ENCODE assay signal across 17 cellular contexts in the genomic region with DNA sequence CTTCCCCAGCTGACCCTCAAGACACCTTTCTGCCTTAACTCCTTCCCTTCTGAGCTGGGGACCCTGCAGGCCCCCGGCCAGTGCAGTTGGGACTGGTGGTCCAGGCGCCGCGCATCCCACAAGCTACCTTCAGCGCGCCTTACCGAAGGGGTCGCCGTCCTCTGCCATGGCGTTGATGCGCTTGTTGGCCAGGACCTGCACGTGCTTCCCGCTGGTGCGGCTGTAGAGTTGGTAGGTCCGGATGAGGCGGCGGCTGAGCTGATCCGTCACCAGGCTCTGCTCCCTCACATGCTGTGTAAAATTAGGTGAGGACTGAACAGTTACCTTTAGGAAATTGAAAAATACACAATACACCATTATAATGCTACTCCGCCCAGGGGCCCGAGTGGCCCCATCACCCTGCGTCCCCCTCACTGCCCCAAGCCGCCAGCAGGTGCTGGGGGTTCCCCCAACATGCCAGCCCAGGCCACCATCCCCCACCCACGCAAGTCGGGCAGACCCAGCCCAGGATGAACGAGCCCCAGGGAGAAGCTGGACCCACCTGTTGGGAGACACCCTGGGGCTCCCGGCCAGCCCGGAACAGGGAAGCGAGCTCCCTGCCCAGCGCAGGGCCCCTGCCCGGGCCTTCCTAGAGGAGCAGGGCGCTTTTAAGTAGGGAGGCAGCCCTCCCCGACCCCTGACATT. TPM values are rescaled to one million over a fixed set of nuclear protein-coding genes. Genes with fewer than 3 reads are reported as not detected.
A peak's percentile ranks its signal among the peaks of the same experiment; 100 is the strongest.
DNase-seq lines count a peak whose midpoint lies in the region; ATAC-seq, FAIRE-seq and TF ChIP-seq lines count a peak whose summit lies in the region.
"Had no signal": no experiment of that assay in that cellular context is flagged by ENCODE, and none has a peak within 500 bp of the region (broad histone marks: within the 10 kb centered on the region; RNA-seq: fewer than 3 reads in every experiment).

No MANE protein-coding gene starts in this region.

- intact Hi-C loops in activated CD4-positive, alpha-beta memory T cell treated with anti-CD3 and anti-CD28 coated beads for 36 hours (cut with micrococcal nuclease), result no loop called here
- intact Hi-C loops in activated B cell treated with CpG ODN at 0.5 μM for 24 hours (cut with micrococcal nuclease), result no loop called here
- intact Hi-C loops in kidney (cut with DNase I), result loop anchor here (10.0 kb wide), 1 partner anchor 170 kb away; no protein-coding TSS in a partner anchor

- no peak overlapping the region for H3K9ac ChIP-seq in kidney (ENCODE audit: low read length in 2 of 2)

- peak; percentile 15 for DNase-seq in activated CD4-positive, alpha-beta memory T cell treated with anti-CD3 and anti-CD28 coated beads, Interleukin-2, amount 10 ng/mL, durations not matched to agents 7 days and 5 days
- DNase-seq in activated CD4-positive, alpha-beta memory T cell treated with anti-CD3 and anti-CD28 coated beads for 36 hours, result no peak
- DNase-seq in activated B cell treated with CpG ODN at 0.5 μM for 24 hours (peak; percentile 29), kidney (peak; percentile 70), cerebellar cortex (ENCODE audit: low spot score) (no peak), GDM1 (lab: John Stamatoyannopoulos, UW) (no peak)
- DNase-seq: DMS153, islet precursor cell, MV-4-11 had no signal

- H3K9me3 Mint-ChIP-seq in activated CD4-positive, alpha-beta memory T cell treated with anti-CD3 and anti-CD28 coated beads, Interleukin-2, amount 10 ng/mL, durations not matched to agents 7 days and 5 days, result no peaks in the 10 kb centered on the region
- no peaks in the 10 kb centered on the region for H3K9me3 Mint-ChIP-seq in activated CD4-positive, alpha-beta memory T cell treated with anti-CD3 and anti-CD28 coated beads for 36 hours
- no peaks in the 10 kb centered on the region for H3K9me3 Mint-ChIP-seq in activated B cell treated with CpG ODN at 0.5 μM for 24 hours
- no peaks in the 10 kb centered on the region for H3K9me3 Mint-ChIP-seq in stimulated activated memory B cell treated with anti-CD40 and anti-IgM and Interleukin-4, amounts not matched to agents 10 μg/mL and 1 μg/mL and 100 μg/mL, for 72 hours

- no peak for TF ChIP-seq CTCF in activated B cell treated with CpG ODN at 0.5 μM for 24 hours (IDR thresholded peaks at IDR 0.05)
- no peak for TF ChIP-seq CTCF in kidney (IDR thresholded peaks at IDR 0.05; ENCODE audit: borderline replicate concordance, extremely low read depth, insufficient read depth)

- no peaks in the 10 kb centered on the region for H3K36me3 ChIP-seq in kidney (ENCODE audit: control insufficient read depth in 1 of 2, insufficient read depth in 2 of 2, low read length in 2 of 2)
- H3K36me3 ChIP-seq: Peyer's patch had no signal

- H3K4me1 Mint-ChIP-seq in activated CD4-positive, alpha-beta memory T cell treated with anti-CD3 and anti-CD28 coated beads, Interleukin-2, amount 10 ng/mL, durations not matched to agents 7 days and 5 days, result peaks cover 19% of the 10 kb centered on the region
- peaks cover 26% of the 10 kb centered on the region for H3K4me1 Mint-ChIP-seq in activated CD4-positive, alpha-beta memory T cell treated with anti-CD3 and anti-CD28 coated beads for 36 hours (ENCODE audit: low read depth)
- H3K4me1 Mint-ChIP-seq in activated B cell treated with CpG ODN at 0.5 μM for 24 hours, result peaks cover 39% of the 10 kb centered on the region
- peaks cover 46% of the 10 kb centered on the region for H3K4me1 Mint-ChIP-seq in stimulated activated memory B cell treated with anti-CD40 and anti-IgM and Interleukin-4, amounts not matched to agents 10 μg/mL and 1 μg/mL and 100 μg/mL, for 72 hours

- H3K27ac Mint-ChIP-seq in activated CD4-positive, alpha-beta memory T cell treated with anti-CD3 and anti-CD28 coated beads, Interleukin-2, amount 10 ng/mL, durations not matched to agents 7 days and 5 days, result no peak overlapping the region
- H3K27ac Mint-ChIP-seq in activated CD4-positive, alpha-beta memory T cell treated with anti-CD3 and anti-CD28 coated beads for 36 hours, result no peak overlapping the region
- no peak overlapping the region for H3K27ac Mint-ChIP-seq in activated B cell treated with CpG ODN at 0.5 μM for 24 hours
- H3K27ac Mint-ChIP-seq in stimulated activated memory B cell treated with anti-CD40 and anti-IgM and Interleukin-4, amounts not matched to agents 10 μg/mL and 1 μg/mL and 100 μg/mL, for 72 hours, result peak overlapping the region; percentile 0

- H3K4me3 ChIP-seq in kidney (ENCODE audit: low read length in 2 of 2), result no peak overlapping the region

- ATAC-seq in activated B cell treated with CpG ODN at 0.5 μM for 24 hours (ENCODE audit: low read depth) (peak; percentile 22), HG03039 (IDR thresholded peaks at IDR 0.05; ENCODE audit: unreplicated experiment) (no peak)
- ATAC-seq in stimulated activated memory B cell treated with anti-CD40 and anti-IgM and Interleukin-4, amounts not matched to agents 10 μg/mL and 1 μg/mL and 100 μg/mL, for 72 hours, result peak; percentile 9

- FAIRE-seq in kidney (lab: Jason Lieb, UNC), result no peak
- FAIRE-seq: A204.1, GM12891 had no signal

- H3K27me3 Mint-ChIP-seq in activated CD4-positive, alpha-beta memory T cell treated with anti-CD3 and anti-CD28 coated beads, Interleukin-2, amount 10 ng/mL, durations not matched to agents 7 days and 5 days, result peaks cover 66% of the 10 kb centered on the region
- H3K27me3 Mint-ChIP-seq in activated CD4-positive, alpha-beta memory T cell treated with anti-CD3 and anti-CD28 coated beads for 36 hours, result peaks cover 68% of the 10 kb centered on the region
- peaks cover 49% of the 10 kb centered on the region for H3K27me3 Mint-ChIP-seq in activated B cell treated with CpG ODN at 0.5 μM for 24 hours
- peaks cover 77% of the 10 kb centered on the region for H3K27me3 Mint-ChIP-seq in stimulated activated memory B cell treated with anti-CD40 and anti-IgM and Interleukin-4, amounts not matched to agents 10 μg/mL and 1 μg/mL and 100 μg/mL, for 72 hours

- POLR2A ChIA-PET in activated CD4-positive, alpha-beta memory T cell treated with anti-CD3 and anti-CD28 coated beads, Interleukin-2, amount 10 ng/mL, durations not matched to agents 7 days and 5 days (lab: Charles Lee), result interaction anchor here (1.5 to 1.8 kb wide), 2 partner anchors 81 to 172 kb away, joined by 4 to 5 read pairs; no protein-coding TSS in a partner anchor
- POLR2A ChIA-PET in activated CD4-positive, alpha-beta memory T cell treated with anti-CD3 and anti-CD28 coated beads for 36 hours (lab: Charles Lee), result interaction anchor here (2.4 kb wide), 1 partner anchor 8 kb away, joined by 7 read pairs; a partner anchor contains a TSS
- POLR2A ChIA-PET in activated B cell treated with CpG ODN at 0.5 μM for 24 hours (lab: Charles Lee), result interaction anchor here (1.9 kb wide), 1 partner anchor 9 kb away, joined by 6 read pairs; a partner anchor contains a TSS

- H3K36me3 Mint-ChIP-seq in activated CD4-positive, alpha-beta memory T cell treated with anti-CD3 and anti-CD28 coated beads, Interleukin-2, amount 10 ng/mL, durations not matched to agents 7 days and 5 days (ENCODE audit: low read depth), result no peaks in the 10 kb centered on the region
- H3K36me3 Mint-ChIP-seq in activated CD4-positive, alpha-beta memory T cell treated with anti-CD3 and anti-CD28 coated beads for 36 hours, result peaks cover 15% of the 10 kb centered on the region
- no peaks in the 10 kb centered on the region for H3K36me3 Mint-ChIP-seq in activated B cell treated with CpG ODN at 0.5 μM for 24 hours (ENCODE audit: low read depth)
- H3K36me3 Mint-ChIP-seq in stimulated activated memory B cell treated with anti-CD40 and anti-IgM and Interleukin-4, amounts not matched to agents 10 μg/mL and 1 μg/mL and 100 μg/mL, for 72 hours, result peaks cover 8% of the 10 kb centered on the region

- no peak overlapping the region for H3K27ac ChIP-seq in kidney (ENCODE audit: low read depth in 2 of 2, low read length in 2 of 2)
- H3K27ac ChIP-seq: Peyer's patch had no signal

- no peaks in the 10 kb centered on the region for H3K9me3 ChIP-seq in kidney (ENCODE audit: control insufficient read depth in 1 of 2, low read length in 2 of 2)
- H3K9me3 ChIP-seq: Peyer's patch had no signal

- H3K4me1 ChIP-seq in kidney (ENCODE audit: control insufficient read depth in 1 of 2, insufficient read depth in 1 of 2, low read depth in 1 of 2, low read length in 2 of 2), result peaks cover 0 to 10% of the 10 kb centered on the region in 2 donors

- CTCF ChIA-PET in activated CD4-positive, alpha-beta memory T cell treated with anti-CD3 and anti-CD28 coated beads, Interleukin-2, amount 10 ng/mL, durations not matched to agents 7 days and 5 days (lab: Charles Lee), result interaction anchor here (0.8 to 2.7 kb wide), 3 partner anchors 9 to 172 kb away, joined by 3 to 9 read pairs (median 8); a partner anchor contains a TSS
- CTCF ChIA-PET in activated CD4-positive, alpha-beta memory T cell treated with anti-CD3 and anti-CD28 coated beads for 36 hours (lab: Charles Lee), result interaction anchor here (0.5 to 4.7 kb wide), 6 partner anchors 8 to 922 kb away, joined by 3 to 39 read pairs (median 5); a partner anchor contains a TSS
- CTCF ChIA-PET in activated B cell treated with CpG ODN at 0.5 μM for 24 hours (lab: Charles Lee), result interaction anchor here (1.5 kb wide), 1 partner anchor 8 kb away, joined by 3 read pairs; no protein-coding TSS in a partner anchor

- no peak overlapping the region for H3K4me3 Mint-ChIP-seq in activated CD4-positive, alpha-beta memory T cell treated with anti-CD3 and anti-CD28 coated beads, Interleukin-2, amount 10 ng/mL, durations not matched to agents 7 days and 5 days
- H3K4me3 Mint-ChIP-seq in activated CD4-positive, alpha-beta memory T cell treated with anti-CD3 and anti-CD28 coated beads for 36 hours, result no peak overlapping the region
- peak overlapping the region; percentile 24 for H3K4me3 Mint-ChIP-seq in activated B cell treated with CpG ODN at 0.5 μM for 24 hours
- peak overlapping the region; percentile 37 for H3K4me3 Mint-ChIP-seq in stimulated activated memory B cell treated with anti-CD40 and anti-IgM and Interleukin-4, amounts not matched to agents 10 μg/mL and 1 μg/mL and 100 μg/mL, for 72 hours

RNA-seq across cellular contexts. Expression of a gene that starts 1.2 kb away (rescaled TPM):
- total RNA-seq in activated CD4-positive, alpha-beta memory T cell treated with anti-CD3 and anti-CD28 coated beads, Interleukin-2, amount 10 ng/mL, durations not matched to agents 7 days and 5 days, result not detected
- not detected for total RNA-seq in activated CD4-positive, alpha-beta memory T cell treated with anti-CD3 and anti-CD28 coated beads for 36 hours
- total RNA-seq in activated B cell treated with CpG ODN at 0.5 μM for 24 hours (not detected in 2 replicates), kidney (not detected)
- polyA plus RNA-seq in kidney (ENCODE audit: insufficient read depth, low read depth, low replicate concordance), result not detected
- total RNA-seq: activated CD8-positive, alpha-beta memory T cell treated with anti-CD3 and anti-CD28 coated beads for 36 hours; Peyer's patch; T-helper 2 cell treated with Interferon-gamma antibody and Interleukin-4, amounts not matched to agents 100 ng/mL and 5 ng/mL, for 36 hours; urinary bladder had no signal
- polyA plus RNA-seq: urinary bladder had no signal

RNA-seq across cellular contexts. Expression of a gene that starts 8.5 kb away (rescaled TPM):
- 10 to 100 TPM; 26.6 to 26.7 TPM for total RNA-seq in activated CD4-positive, alpha-beta memory T cell treated with anti-CD3 and anti-CD28 coated beads, Interleukin-2, amount 10 ng/mL, durations not matched to agents 7 days and 5 days
- 100 to 1,000 TPM; 168 to 172 TPM for total RNA-seq in activated CD4-positive, alpha-beta memory T cell treated with anti-CD3 and anti-CD28 coated beads for 36 hours
- total RNA-seq in activated B cell treated with CpG ODN at 0.5 μM for 24 hours, result 48.1 and 60.7 TPM in 2 replicates
- 23.8 TPM for total RNA-seq in kidney
- 34.0 TPM for polyA plus RNA-seq in kidney (ENCODE audit: insufficient read depth, low read depth, low replicate concordance)

RNA-seq across cellular contexts. Expression of a gene that starts 43.5 kb away (rescaled TPM):
- total RNA-seq in activated CD4-positive, alpha-beta memory T cell treated with anti-CD3 and anti-CD28 coated beads, Interleukin-2, amount 10 ng/mL, durations not matched to agents 7 days and 5 days, result 100 to 1,000 TPM; 142 to 145 TPM
- 100 to 1,000 TPM in 1 of 2 experiments, 10 to 100 TPM in 1; 93.2 to 105 TPM for total RNA-seq in activated CD4-positive, alpha-beta memory T cell treated with anti-CD3 and anti-CD28 coated beads for 36 hours
- 209 and 271 TPM in 2 replicates for total RNA-seq in activated B cell treated with CpG ODN at 0.5 μM for 24 hours
- 146 TPM for total RNA-seq in kidney
- 33.4 TPM for polyA plus RNA-seq in kidney (ENCODE audit: insufficient read depth, low read depth, low replicate concordance)

Comparison
In these comparisons a context has a peak if more than half of its experiments do, and no peak if none do; other contexts are left out.
1. DNase-seq: peak in activated CD4-positive, alpha-beta memory T cell treated with anti-CD3 and anti-CD28 coated beads, Interleukin-2, amount 10 ng/mL, durations not matched to agents 7 days and 5 days (single experiment), activated B cell treated with CpG ODN at 0.5 μM for 24 hours (single experiment) and kidney (single experiment); none in activated CD4-positive, alpha-beta memory T cell treated with anti-CD3 and anti-CD28 coated beads for 36 hours (single experiment), cerebellar cortex (single experiment) and GDM1 (single experiment).
2. H3K4me3 Mint-ChIP-seq: peak in activated B cell treated with CpG ODN at 0.5 μM for 24 hours (single experiment) and stimulated activated memory B cell treated with anti-CD40 and anti-IgM and Interleukin-4, amounts not matched to agents 10 μg/mL and 1 μg/mL and 100 μg/mL, for 72 hours (single experiment); none in activated CD4-positive, alpha-beta memory T cell treated with anti-CD3 and anti-CD28 coated beads, Interleukin-2, amount 10 ng/mL, durations not matched to agents 7 days and 5 days (single experiment) and activated CD4-positive, alpha-beta memory T cell treated with anti-CD3 and anti-CD28 coated beads for 36 hours (single experiment).